8 cellular contexts compared by ENCODE assay signal in the genomic region with DNA sequence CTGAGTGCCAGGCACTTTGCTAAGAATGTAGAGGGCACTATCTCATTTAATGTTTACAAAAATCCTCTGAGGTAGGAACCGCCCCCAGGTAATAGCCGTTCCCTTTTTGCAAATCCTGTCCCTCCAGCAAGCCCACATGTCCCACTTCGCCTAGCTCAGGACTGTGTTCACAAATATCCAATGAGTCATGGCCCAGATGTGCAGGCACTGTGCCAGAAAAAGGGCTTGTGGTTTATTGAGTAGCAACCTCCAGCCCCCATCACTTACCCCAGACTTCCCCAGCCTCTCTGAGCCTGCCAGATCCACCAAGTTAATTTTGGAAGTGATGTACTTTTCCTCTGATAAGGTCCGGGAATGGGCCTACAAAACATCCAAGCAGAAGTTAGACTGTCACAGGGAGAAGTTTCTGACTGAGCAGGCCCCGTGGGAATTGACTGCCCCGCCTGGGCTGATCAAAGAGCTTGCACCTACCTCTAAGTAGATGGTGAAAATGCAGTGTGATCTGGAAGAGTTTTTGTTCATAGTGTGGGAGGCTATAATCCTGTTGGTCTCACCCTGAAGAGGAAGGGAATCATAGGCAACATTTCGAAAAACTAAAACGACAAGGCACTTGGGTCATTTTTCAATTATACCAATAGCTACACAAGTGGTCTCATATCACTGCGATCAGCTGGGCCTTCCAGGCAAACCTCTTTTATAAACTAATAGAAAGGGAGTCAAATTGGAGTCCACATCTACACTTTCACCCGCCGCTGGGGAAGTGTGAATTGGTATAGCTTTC. TPM values are rescaled to one million over a fixed set of nuclear protein-coding genes. Genes with fewer than 3 reads are reported as not detected.
A peak's percentile ranks its signal among the peaks of the same experiment; 100 is the strongest.
DNase-seq lines count a peak whose midpoint lies in the region; ATAC-seq and TF ChIP-seq lines count a peak whose summit lies in the region.

No MANE protein-coding gene starts in this region.

- no peaks in the 10 kb centered on the region for H3K9me3 ChIP-seq in Caco-2

- no peak overlapping the region for H3K4me3 Mint-ChIP-seq in Caco-2 (ENCODE audit: unreplicated experiment)

- CTCF ChIA-PET in Caco-2 (lab: Charles Lee) = interaction anchor here (0.6 kb wide), 1 partner anchor 290 kb away, joined by 3 read pairs; no protein-coding TSS in a partner anchor

- H3K36me3 Mint-ChIP-seq in Caco-2 (ENCODE audit: insufficient read depth, unreplicated experiment) = no peaks in the 10 kb centered on the region

- no peaks in the 10 kb centered on the region for H3K27me3 Mint-ChIP-seq in Caco-2 (ENCODE audit: insufficient read depth, unreplicated experiment)

- no peaks in the 10 kb centered on the region for H3K27me3 ChIP-seq in Caco-2 (replicated peaks; ENCODE audit: control insufficient read depth, insufficient read depth, low read length)

- ATAC-seq in left cardiac atrium = peak; percentile 94 to 96

- POLR2A ChIA-PET in Caco-2 (lab: Charles Lee) = no interaction called here

- TF ChIP-seq CTCF in Caco-2 (IDR thresholded peaks at IDR 0.05; ENCODE audit: insufficient read depth in 1 of 2, low read depth in 1 of 2, low read length in 1 of 2, severe bottlenecking in 1 of 2, unreplicated experiment in 1 of 2) = no peak

- no peaks in the 10 kb centered on the region for H3K9me3 Mint-ChIP-seq in Caco-2 (ENCODE audit: unreplicated experiment)

- BruUV-seq in Caco-2 (replicated peaks; lab: Mats Ljungman, UMichigan) = no TSS peak

- no peak overlapping the region for H3K27ac Mint-ChIP-seq in Caco-2 (ENCODE audit: unreplicated experiment)

- H3K4me1 ChIP-seq in Caco-2 = 0 out of 2 replicates have a peak, but pooled peaks cover 4% of the 10 kb centered on the region

- DNase-seq in activated gamma-delta T cell treated with Interleukin-2 at 50 U/mL for 16 hours = peak; percentile 29
- no peak for DNase-seq in activated gamma-delta T cell (lab: John Stamatoyannopoulos, UW)
- DNase-seq in NCI-H226 = peak; percentile 48
- DNase-seq in activated T-helper 9 cell treated with anti-CD3 and anti-CD28 coated beads, Interleukin-2, amount 50 U/mL, for 16 hours (ENCODE audit: low read depth) = peak; percentile 16
- DNase-seq in left cardiac atrium = peak; percentile 82
- DNase-seq in stimulated activated CD4-positive, alpha-beta T cell treated with anti-CD3 and anti-CD28 coated beads, Interleukin-15, amount 100 ng/mL, for 48 hours (ENCODE audit: low read depth in 2 of 2) = peak; percentile 19 to 21
- no peak for DNase-seq in NCI-H1092 treated with DMSO at 0.1 percent for 48 hours (lab: John Stamatoyannopoulos, UW)
- no peak for DNase-seq in Caco-2

- intact Hi-C loops in left cardiac atrium (cut with DNase I) = no loop called here
- intact Hi-C loops in Caco-2 (cut with micrococcal nuclease; ENCODE audit: unreplicated experiment) = no loop called here

- peaks cover 7% of the 10 kb centered on the region for H3K4me1 Mint-ChIP-seq in Caco-2 (ENCODE audit: low read depth, unreplicated experiment)

- H3K36me3 ChIP-seq in Caco-2 (ENCODE audit: control insufficient read depth, insufficient read depth, low read length) = no peaks in the 10 kb centered on the region

- no peak overlapping the region for H3K4me3 ChIP-seq in Caco-2 (ENCODE audit: low read depth, low read length)

RNA-seq across cellular contexts. Expression of a gene that starts 15.7 kb away (rescaled TPM):
- total RNA-seq in left cardiac atrium (1 to 10 TPM; 6.1 to 8.0 TPM), Caco-2 (2022) (7.1 and 7.2 TPM in 2 replicates)

RNA-seq across cellular contexts. Expression of a gene that starts 15.8 kb away (rescaled TPM):
- 10 to 100 TPM; 32.9 to 39.5 TPM for total RNA-seq in left cardiac atrium
- 26.1 and 29.5 TPM in 2 replicates for total RNA-seq in Caco-2 (2022)

Comparison
In these comparisons a context has a peak if more than half of its experiments do, and no peak if none do; other contexts are left out.
1. DNase-seq: peak in activated gamma-delta T cell treated with Interleukin-2 at 50 U/mL for 16 hours (single experiment), NCI-H226 (single experiment), activated T-helper 9 cell treated with anti-CD3 and anti-CD28 coated beads, Interleukin-2, amount 50 U/mL, for 16 hours (single experiment), left cardiac atrium (single experiment) and stimulated activated CD4-positive, alpha-beta T cell treated with anti-CD3 and anti-CD28 coated beads, Interleukin-15, amount 100 ng/mL, for 48 hours (2 of 2); none in activated gamma-delta T cell (single experiment), NCI-H1092 treated with DMSO at 0.1 percent for 48 hours (single experiment) and Caco-2 (0 of 2).